In genomic region chr11:63843042-63843441, GRCh38 we compare ENCODE assay signal across 11 cellular contexts. TPM values are rescaled to one million over a fixed set of nuclear protein-coding genes. Genes with fewer than 3 reads are reported as not detected.
DNase-seq lines count a peak whose midpoint lies in the region; ATAC-seq, FAIRE-seq and TF ChIP-seq lines count a peak whose summit lies in the region.
"Had no signal": no experiment of that assay in that cellular context is flagged by ENCODE, and none has a peak within 500 bp of the region (broad histone marks: within the 10 kb centered on the region; RNA-seq: fewer than 3 reads in every experiment).

No MANE protein-coding gene starts in this region.

- no peak overlapping the region for H2AFZ ChIP-seq in H9 (ENCODE audit: low read length)

- FAIRE-seq in small intestine (lab: Jason Lieb, UNC) = no peak
- FAIRE-seq: G401.6 had no signal

- no peak overlapping the region for H2BK120ac ChIP-seq in H9 (ENCODE audit: low read depth, low read length, poor library complexity, severe bottlenecking)

- peaks cover 4% of the 10 kb centered on the region for H4K20me1 ChIP-seq in H9 (ENCODE audit: control insufficient read depth, insufficient read depth, insufficient read length)

- no peak overlapping the region for H2BK5ac ChIP-seq in H9 (ENCODE audit: insufficient read length, low read length)

- H3K27me3 Mint-ChIP-seq in H9 (ENCODE audit: low read depth) = no peaks in the 10 kb centered on the region; the same call in 1 of the 2 replicates
- H3K27me3 Mint-ChIP-seq in activated CD8-positive, alpha-beta T cell treated with anti-CD3 and anti-CD28 coated beads, Interleukin-2, amount 10 ng/mL, durations not matched to agents 7 days and 5 days (ENCODE audit: low read depth) = no peaks in the 10 kb centered on the region
- H3K27me3 Mint-ChIP-seq: activated B cell treated with CpG ODN at 0.5 μM for 24 hours had no signal

- H3K36me3 ChIP-seq in iPS-15b (ENCODE audit: control insufficient read depth, insufficient read depth, low read length) (no peaks in the 10 kb centered on the region), small intestine (ENCODE audit: control insufficient read depth in 2 of 2, insufficient read depth in 2 of 2, low read length in 2 of 2) (no peaks in the 10 kb centered on the region)

- H3K4me3 ChIP-seq in iPS-15b (ENCODE audit: low read depth, low read length) = peak overlapping the region; percentile 2
- no peak overlapping the region for H3K4me3 ChIP-seq in small intestine (ENCODE audit: low read depth in 1 of 2, low read length in 2 of 2)

- no peak for ATAC-seq in activated CD8-positive, alpha-beta T cell treated with anti-CD3 and anti-CD28 coated beads, Interleukin-2, amount 10 ng/mL, durations not matched to agents 7 days and 5 days
- ATAC-seq in GM18511 (IDR thresholded peaks at IDR 0.05; ENCODE audit: unreplicated experiment) (no peak), GM19397 (IDR thresholded peaks at IDR 0.05; ENCODE audit: unreplicated experiment) (no peak)

- H3K27me3 ChIP-seq in H9 (ENCODE audit: insufficient read depth, low read length) (no peaks in the 10 kb centered on the region), iPS-15b (ENCODE audit: control insufficient read depth, insufficient read depth, low read length) (no peaks in the 10 kb centered on the region), small intestine (ENCODE audit: control insufficient read depth in 2 of 2, insufficient read depth in 2 of 2, low read length in 2 of 2) (no peaks in the 10 kb centered on the region)

- DNase-seq in H9 (no peak), small intestine (peak; percentile 45), SHP77 treated with DMSO at 0.1 percent for 48 hours (lab: John Stamatoyannopoulos, UW) (no peak)
- no peak for DNase-seq in activated CD8-positive, alpha-beta T cell treated with anti-CD3 and anti-CD28 coated beads, Interleukin-2, amount 10 ng/mL, durations not matched to agents 7 days and 5 days
- DNase-seq: activated B cell treated with CpG ODN at 0.5 μM for 24 hours, NCI-H69, retina had no signal

- H2BK15ac ChIP-seq in H9 (ENCODE audit: low read depth, low read length) = no peak overlapping the region

- CTCF ChIA-PET in activated CD8-positive, alpha-beta T cell treated with anti-CD3 and anti-CD28 coated beads, Interleukin-2, amount 10 ng/mL, durations not matched to agents 7 days and 5 days (lab: Charles Lee) = interaction anchor here (0.9 to 3.4 kb wide), 3 partner anchors 10 to 103 kb away, joined by 3 to 13 read pairs (median 3); no protein-coding TSS in a partner anchor

- peak overlapping the region; percentile 10 for H3K4me2 ChIP-seq in H9 (ENCODE audit: insufficient read depth, insufficient read length, low read length)

- no peak overlapping the region for H4K91ac ChIP-seq in H9 (ENCODE audit: insufficient read length, low read depth, low read length)

- H3K9ac ChIP-seq in H9 (ENCODE audit: extremely low read depth, insufficient read length, low read length) (no peak overlapping the region), iPS-15b (ENCODE audit: low read depth, low read length) (peak overlapping the region; percentile 16)

- H3K4me1 ChIP-seq in H9 (ENCODE audit: insufficient read depth, low read length) = peaks cover 22% of the 10 kb centered on the region
- H3K4me1 ChIP-seq in iPS-15b (ENCODE audit: control insufficient read depth, insufficient read depth, low read length) = peaks cover 43% of the 10 kb centered on the region
- H3K4me1 ChIP-seq in small intestine (ENCODE audit: control insufficient read depth in 2 of 2, insufficient read depth in 1 of 2, low read depth in 1 of 2, low read length in 1 of 2) = peaks cover 2 to 7% of the 10 kb centered on the region in 2 donors

- H3K27ac Mint-ChIP-seq in H9 = peak overlapping the region; percentile 2 to 92 (median 9); a peak in 4 of 7 replicates
- H3K27ac Mint-ChIP-seq in activated CD8-positive, alpha-beta T cell treated with anti-CD3 and anti-CD28 coated beads, Interleukin-2, amount 10 ng/mL, durations not matched to agents 7 days and 5 days = peak overlapping the region; percentile 63

- TF ChIP-seq CTCF in H9 (conservative IDR thresholded peaks at IDR 0.05) = no peak

- H3T11ph ChIP-seq in H9 (ENCODE audit: low read length) = no peak overlapping the region

- POLR2A ChIA-PET in activated CD8-positive, alpha-beta T cell treated with anti-CD3 and anti-CD28 coated beads, Interleukin-2, amount 10 ng/mL, durations not matched to agents 7 days and 5 days (lab: Charles Lee) = no interaction called here

- H2BK20ac ChIP-seq in H9 (ENCODE audit: low read depth, low read length, poor library complexity, severe bottlenecking) = no peak overlapping the region

- H3K56ac ChIP-seq in H9 (ENCODE audit: insufficient read length, low read depth, low read length) = no peak overlapping the region

- no peak overlapping the region for H3K14ac ChIP-seq in H9 (ENCODE audit: insufficient read depth, low read length)

- H3K27ac ChIP-seq in H9 (ENCODE audit: insufficient read length, low read depth, low read length) (no peak overlapping the region), small intestine (ENCODE audit: low read depth in 1 of 2, low read length in 1 of 2) (peak overlapping the region in 1 of 2 donors; percentile 18)

- no peak overlapping the region for H3K23ac ChIP-seq in H9 (ENCODE audit: insufficient read length, low read depth, low read length)

- H4K8ac ChIP-seq in H9 (replicated peaks; ENCODE audit: insufficient read length, low read depth, low read length) = no peak overlapping the region

- peaks cover 3 to 22% (median 16%) of the 10 kb centered on the region in 3 experiments for H3K36me3 Mint-ChIP-seq in H9 (ENCODE audit: insufficient read depth in 1 of 3, low read depth in 3 of 3)
- peaks cover 61% of the 10 kb centered on the region for H3K36me3 Mint-ChIP-seq in activated CD8-positive, alpha-beta T cell treated with anti-CD3 and anti-CD28 coated beads, Interleukin-2, amount 10 ng/mL, durations not matched to agents 7 days and 5 days (ENCODE audit: low read depth)

- no peak overlapping the region for H2BK12ac ChIP-seq in H9 (ENCODE audit: insufficient read length, low read depth, low read length)

- peak overlapping the region in 1 of 2 experiments; percentile 96; a peak in 1 of 5 replicates for H3K4me3 Mint-ChIP-seq in H9
- H3K4me3 Mint-ChIP-seq in activated CD8-positive, alpha-beta T cell treated with anti-CD3 and anti-CD28 coated beads, Interleukin-2, amount 10 ng/mL, durations not matched to agents 7 days and 5 days = no peak overlapping the region
- H3K4me3 Mint-ChIP-seq: activated B cell treated with CpG ODN at 0.5 μM for 24 hours had no signal

- H3K79me1 ChIP-seq in H9 (ENCODE audit: insufficient read depth, low read depth, low read length, poor library complexity, severe bottlenecking) = peaks cover 13% of the 10 kb centered on the region

- no peak overlapping the region for H3K4ac ChIP-seq in H9 (ENCODE audit: low read depth, low read length)

- H3K18ac ChIP-seq in H9 (ENCODE audit: insufficient read length, low read depth, low read length) = no peak overlapping the region

- peaks cover 15% of the 10 kb centered on the region for H3K23me2 ChIP-seq in H9 (ENCODE audit: insufficient read length, low read depth, low read length, poor library complexity, severe bottlenecking)

- peaks cover 0 to 4% of the 10 kb centered on the region in 2 experiments; a peak in 1 of 5 replicates for H3K9me3 Mint-ChIP-seq in H9
- H3K9me3 Mint-ChIP-seq in activated CD8-positive, alpha-beta T cell treated with anti-CD3 and anti-CD28 coated beads, Interleukin-2, amount 10 ng/mL, durations not matched to agents 7 days and 5 days (ENCODE audit: insufficient read depth) = no peaks in the 10 kb centered on the region
- H3K9me3 Mint-ChIP-seq: activated B cell treated with CpG ODN at 0.5 μM for 24 hours had no signal

- H2AK5ac ChIP-seq in H9 (ENCODE audit: insufficient read length, low read length) = no peak overlapping the region

- no peak overlapping the region for H4K5ac ChIP-seq in H9 (ENCODE audit: insufficient read length, low read depth, low read length)

- peaks cover 46% of the 10 kb centered on the region; the same call in 1 of the 2 replicates for H3K79me2 ChIP-seq in H9 (ENCODE audit: insufficient read depth, low read length)

- no CpG with 5 or more reads among the region's 1 CpG for WGBS in H9 (ENCODE audit: extremely low coverage, insufficient read length, low lambda C conversion rate)
- WGBS in small intestine, 3 donors = 10 to 36% (median 17%) methylated on average over 1 of the region's 1 CpG

- H3K4me1 Mint-ChIP-seq in H9 = peaks cover 66 to 81% of the 10 kb centered on the region in 2 experiments
- peaks cover 70% of the 10 kb centered on the region for H3K4me1 Mint-ChIP-seq in activated CD8-positive, alpha-beta T cell treated with anti-CD3 and anti-CD28 coated beads, Interleukin-2, amount 10 ng/mL, durations not matched to agents 7 days and 5 days (ENCODE audit: low read depth)

- no peaks in the 10 kb centered on the region for H3K9me3 ChIP-seq in H9 (ENCODE audit: control insufficient read depth, low read depth, low read length)
- H3K9me3 ChIP-seq in iPS-15b (ENCODE audit: control insufficient read depth, insufficient read depth, low read length) = no peaks in the 10 kb centered on the region
- no peaks in the 10 kb centered on the region for H3K9me3 ChIP-seq in small intestine (ENCODE audit: control insufficient read depth, low read depth)

RNA-seq across cellular contexts. Expression of gene MARK2, which starts 4.1 kb away (rescaled TPM):
- 45.7 and 49.6 TPM in 2 replicates for total RNA-seq in H9 (2021)
- 10 to 100 TPM; 62.1 to 68.6 TPM for total RNA-seq in activated CD8-positive, alpha-beta T cell treated with anti-CD3 and anti-CD28 coated beads, Interleukin-2, amount 10 ng/mL, durations not matched to agents 7 days and 5 days
- 10 to 100 TPM; 25.9 to 29.5 (median 26.6) TPM for polyA plus RNA-seq in small intestine

RNA-seq across cellular contexts. Expression of gene SPINDOC, which starts 29.8 kb away (rescaled TPM):
- 121 TPM in 2 replicates for total RNA-seq in H9 (2021)
- total RNA-seq in activated CD8-positive, alpha-beta T cell treated with anti-CD3 and anti-CD28 coated beads, Interleukin-2, amount 10 ng/mL, durations not matched to agents 7 days and 5 days = 10 to 100 TPM; 49.1 to 50.4 TPM
- 1 to 10 TPM; 1.1 to 7.9 (median 3.0) TPM for polyA plus RNA-seq in small intestine
